ENCODE assay signal across 8 cellular contexts in genomic region chr22:50756949-50757491, GRCh38. TPM values are rescaled to one million over a fixed set of nuclear protein-coding genes. Genes with fewer than 3 reads are reported as not detected.
DNase-seq lines count a peak whose midpoint lies in the region; ATAC-seq, FAIRE-seq and TF ChIP-seq lines count a peak whose summit lies in the region.
"Not testable (repeated sequence)": the region's sequence is repeated elsewhere in the genome, so short reads cannot be mapped to it uniquely, and the experiment has no call there.

No MANE protein-coding gene starts in this region.

- not testable (repeated sequence) for TF ChIP-seq EP300 in GM12878 (IDR thresholded peaks at IDR 0.05; ENCODE audit: borderline replicate concordance in 1 of 2, control insufficient read depth in 1 of 2, low read depth in 2 of 2, low read length in 2 of 2)

- H3K9me3 Mint-ChIP-seq in natural killer cell treated with Interleukin-12 subunit alpha and Interleukin-12 subunit beta and Interleukin-15 and Interleukin-18, amount 100 ng/mL, for 72 hours = not testable (repeated sequence)

- DNase-seq in BJ (ENCODE audit: low read depth); GM12878 (ENCODE audit: low read depth, low spot score); Right ventricle myocardium superior; natural killer cell treated with Interleukin-12 subunit alpha and Interleukin-12 subunit beta and Interleukin-15 and Interleukin-18, amount 100 ng/mL, for 72 hours (ENCODE audit: low spot score): not testable (repeated sequence)
- DNase-seq in HUDEP-2 (lab: John Stamatoyannopoulos, UW; ENCODE audit: unreplicated experiment in 76 of 76) = peak in 61 of 76 experiments; percentile 10 to 73 (median 55)
- DNase-seq in activated CD4-positive, alpha-beta T cell treated with anti-CD3 and anti-CD28 coated beads, Interleukin-2, amount 50 U/mL, for 24 hours (ENCODE audit: low read depth in 1 of 2, low spot score in 1 of 2) = peak; percentile 22 to 35
- DNase-seq in stimulated activated CD8-positive, alpha-beta memory T cell treated with anti-CD3 and anti-CD28 coated beads, Interleukin-12 subunit alpha, Interleukin-12 subunit beta, amount 100 ng/mL, for 1 hour (ENCODE audit: low read depth) = peak; percentile 41

- H3K4me1 ChIP-seq in OCI-LY3 (ENCODE audit: low read length); GM12878 (ENCODE audit: control insufficient read depth, insufficient read depth, low read length): not testable (repeated sequence)

- not testable (repeated sequence) for TF ChIP-seq POLR2A in GM12878 (IDR thresholded peaks at IDR 0.05; ENCODE audit: low read depth, low read length)

- not testable (repeated sequence) for H3K27me3 ChIP-seq in BJ (ENCODE audit: control insufficient read depth, insufficient read depth, low read length); OCI-LY3 (ENCODE audit: low read depth, low read length); GM12878 (replicated peaks in 1 of 2; ENCODE audit: control insufficient read depth in 2 of 2, insufficient read depth in 2 of 2, low read length in 1 of 2)

- in situ Hi-C loops in GM12878 (cut with MboI) = not testable (repeated sequence)

- not testable (repeated sequence) for H3K36me3 Mint-ChIP-seq in natural killer cell treated with Interleukin-12 subunit alpha and Interleukin-12 subunit beta and Interleukin-15 and Interleukin-18, amount 100 ng/mL, for 72 hours

- not testable (repeated sequence) for FAIRE-seq in GM12878 (lab: Jason Lieb, UNC)

- 2% methylated on average over 24 of the region's 24 CpGs for WGBS in GM12878 (ENCODE audit: insufficient coverage, insufficient replicate concordance, low lambda C conversion rate, missing lambda C conversion rate)

- H4K20me1 ChIP-seq in OCI-LY3 (ENCODE audit: insufficient read depth, low read length); GM12878 (ENCODE audit: control insufficient read depth, insufficient read depth): not testable (repeated sequence)

- CTCF ChIA-PET in BJ (lab: Yijun Ruan, JAX) = interaction anchor here (1.6 kb wide), 1 partner anchor 26 kb away, joined by 6 read pairs; no protein-coding TSS in a partner anchor
- CTCF ChIA-PET in GM12878 (lab: Yijun Ruan, JAX) = interaction anchor here (1.1 to 1.5 kb wide), 2 partner anchors 24 to 25 kb away, joined by 3 read pairs; no protein-coding TSS in a partner anchor

- not testable (repeated sequence) for H3K36me3 ChIP-seq in BJ (ENCODE audit: control insufficient read depth, insufficient read depth, low read length); OCI-LY3 (replicated peaks; ENCODE audit: low read depth, low read length); GM12878 (ENCODE audit: control insufficient read depth in 2 of 2, insufficient read depth in 2 of 2, low read length in 1 of 2)

- H3K4me3 Mint-ChIP-seq in natural killer cell treated with Interleukin-12 subunit alpha and Interleukin-12 subunit beta and Interleukin-15 and Interleukin-18, amount 100 ng/mL, for 72 hours = peak overlapping the region; percentile 93

- H3K4me3 ChIP-seq in BJ (ENCODE audit: low read depth, low read length) = peak overlapping the region; percentile 45
- peak overlapping the region; percentile 69 for H3K4me3 ChIP-seq in OCI-LY3 (ENCODE audit: low read length)
- H3K4me3 ChIP-seq in GM12878 = peak overlapping the region; percentile 68

- H3K79me2 ChIP-seq in OCI-LY3 (ENCODE audit: low read length); GM12878 (ENCODE audit: control insufficient read depth, insufficient read depth, low read length): not testable (repeated sequence)

- H3K4me1 Mint-ChIP-seq in natural killer cell treated with Interleukin-12 subunit alpha and Interleukin-12 subunit beta and Interleukin-15 and Interleukin-18, amount 100 ng/mL, for 72 hours (ENCODE audit: low read depth in 2 of 2) = not testable (repeated sequence)

- not testable (repeated sequence) for H3K9ac ChIP-seq in OCI-LY3 (ENCODE audit: low read length); GM12878 (ENCODE audit: control insufficient read depth, insufficient read depth, low read length)

- intact Hi-C loops in GM12878 (cut with micrococcal nuclease; ENCODE audit: unreplicated experiment); Right ventricle myocardium superior (cut with DNase I): not testable (repeated sequence)

- not testable (repeated sequence) for H3K27ac ChIP-seq in OCI-LY3 (ENCODE audit: low read length); GM12878 (ENCODE audit: control insufficient read depth, insufficient read depth)

- not testable (repeated sequence) for H3K9me3 ChIP-seq in OCI-LY3 (ENCODE audit: insufficient read depth, low read length); GM12878 (replicated peaks; ENCODE audit: control insufficient read depth, insufficient read depth, low read length)

- TF ChIP-seq RAD21 in GM12878 (IDR thresholded peaks at IDR 0.05; ENCODE audit: insufficient read depth, low read depth, low read length) = not testable (repeated sequence)

- POLR2A ChIA-PET in BJ (lab: Charles Lee); GM12878 (lab: Charles Lee): not testable (repeated sequence)

- peak overlapping the region; percentile 19 to 47 for H3K27ac Mint-ChIP-seq in natural killer cell treated with Interleukin-12 subunit alpha and Interleukin-12 subunit beta and Interleukin-15 and Interleukin-18, amount 100 ng/mL, for 72 hours

- H3K4me2 ChIP-seq in OCI-LY3 (ENCODE audit: low read length) (peak overlapping the region; percentile 63), GM12878 (ENCODE audit: control insufficient read depth, insufficient read depth) (peak overlapping the region; percentile 77)

- SMC1A ChIA-PET in GM12878 (lab: Charles Lee; ENCODE audit: uncharacterized antibody, unreplicated experiment) = not testable (repeated sequence)

- H3K27me3 Mint-ChIP-seq in natural killer cell treated with Interleukin-12 subunit alpha and Interleukin-12 subunit beta and Interleukin-15 and Interleukin-18, amount 100 ng/mL, for 72 hours = not testable (repeated sequence)

- RAD21 ChIA-PET in GM12878 (lab: Charles Lee; ENCODE audit: unreplicated experiment) = not testable (repeated sequence)

- TF ChIP-seq CTCF in BJ (IDR thresholded peaks at IDR 0.05; ENCODE audit: insufficient read depth, low read depth, low read length) (peak; percentile 43), GM12878 (IDR thresholded peaks at IDR 0.05 in 2 of 3, conservative IDR thresholded peaks at IDR 0.05 in 1 of 3; ENCODE audit: control insufficient read depth in 2 of 3, extremely low read depth in 1 of 3, insufficient read depth in 1 of 3, low read depth in 3 of 3, low read length in 3 of 3) (peak in 2 of 3 experiments; percentile 8 to 28; a peak in 2 of 6 replicates)
- TF ChIP-seq CTCF in OCI-LY3 (IDR thresholded peaks at IDR 0.05; ENCODE audit: low read depth, low read length) = not testable (repeated sequence)

- H2AFZ ChIP-seq in OCI-LY3 (ENCODE audit: low read depth, low read length) = 0 out of 2 replicates have a peak overlapping the region, but pooled peaks have one; percentile 21
- H2AFZ ChIP-seq in GM12878 (ENCODE audit: control insufficient read depth, low read depth, low read length) = peak overlapping the region; percentile 67

- BruUV-seq in GM12878 (replicated peaks; lab: Mats Ljungman, UMichigan) = not testable (repeated sequence)

- ATAC-seq in GM12878 = not testable (repeated sequence)
- peak; percentile 38 for ATAC-seq in Right ventricle myocardium superior (ENCODE audit: poor library complexity)
- peak in 1 of 2 donors; percentile 52 for ATAC-seq in natural killer cell treated with Interleukin-12 subunit alpha and Interleukin-12 subunit beta and Interleukin-15 and Interleukin-18, amount 100 ng/mL, for 72 hours

RNA-seq across cellular contexts. Expression of gene ACR, which starts 19.0 kb away (rescaled TPM):
- 0.12 TPM in 1 of 2 replicates, not detected in the other for polyA plus RNA-seq in BJ (2011; rRNA removed)
- polyA minus RNA-seq in BJ (2011; rRNA and poly(A)+ RNA removed) = not detected in 2 replicates
- not detected in 2 replicates for total RNA-seq in GM12878 (2013; cell fraction: nucleolus; rRNA removed)
- not detected in 2 replicates for total RNA-seq in GM12878 (2014; rRNA removed)
- not detected in 2 replicates for total RNA-seq in GM12878 (2014; rRNA removed; fragmentation: Illumina TruSeq; extraction: Trizol)
- not detected in 2 replicates for total RNA-seq in GM12878 (2021)
- not detected for polyA plus RNA-seq in GM12878 (2011; ENCODE audit: low read depth)
- not detected in 2 replicates for polyA plus RNA-seq in GM12878 (2011; rRNA removed)
- polyA plus RNA-seq in GM12878 (2011; cell fraction: cytosol; rRNA removed) = not detected in 2 replicates
- not detected in 2 replicates for polyA plus RNA-seq in GM12878 (2011; cell fraction: nucleus; rRNA removed)
- not detected in 2 replicates for polyA plus RNA-seq in GM12878 (2012)
- polyA plus RNA-seq in GM12878 (2014; fragmentation: Illumina TruSeq; extraction: Trizol) = not detected in 2 replicates
- polyA plus RNA-seq in GM12878 (2014; fragmentation: Nextera tagmentation; extraction: Ambion mirVana) = not detected
- not detected in 2 replicates for polyA plus RNA-seq in GM12878 (2014; rRNA removed)
- polyA plus RNA-seq in GM12878 (2016; fragmentation: Nextera tagmentation; extraction: Ambion mirVana) = not detected
- not detected in 2 replicates for polyA minus RNA-seq in GM12878 (2011; rRNA and poly(A)+ RNA removed)
- not detected in 2 replicates for polyA minus RNA-seq in GM12878 (2011; cell fraction: cytosol; rRNA and poly(A)+ RNA removed)
- polyA minus RNA-seq in GM12878 (2011; cell fraction: nucleus; rRNA and poly(A)+ RNA removed) = not detected in 2 replicates
- total RNA-seq in Right ventricle myocardium superior = 0.43 TPM
- not detected for total RNA-seq in natural killer cell treated with Interleukin-12 subunit alpha and Interleukin-12 subunit beta and Interleukin-15 and Interleukin-18, amount 100 ng/mL, for 72 hours

RNA-seq across cellular contexts. Expression of gene RABL2B, which starts 26.4 kb away (rescaled TPM):
- polyA plus RNA-seq in BJ (2011; rRNA removed) = 32.5 and 41.6 TPM in 2 replicates
- 14.9 and 15.6 TPM in 2 replicates for polyA minus RNA-seq in BJ (2011; rRNA and poly(A)+ RNA removed)
- 49.7 and 52.3 TPM in 2 replicates for total RNA-seq in GM12878 (2013; cell fraction: nucleolus; rRNA removed)
- 9.8 and 13.8 TPM in 2 replicates for total RNA-seq in GM12878 (2014; rRNA removed)
- 8.9 and 9.0 TPM in 2 replicates for total RNA-seq in GM12878 (2014; rRNA removed; fragmentation: Illumina TruSeq; extraction: Trizol)
- total RNA-seq in GM12878 (2021) = 15.8 and 16.3 TPM in 2 replicates
- polyA plus RNA-seq in GM12878 (2011; ENCODE audit: low read depth) = 9.7 TPM
- 18.5 and 27.4 TPM in 2 replicates for polyA plus RNA-seq in GM12878 (2011; rRNA removed)
- 19.5 and 27.7 TPM in 2 replicates for polyA plus RNA-seq in GM12878 (2011; cell fraction: cytosol; rRNA removed)
- polyA plus RNA-seq in GM12878 (2011; cell fraction: nucleus; rRNA removed) = 58.0 and 66.6 TPM in 2 replicates
- 15.9 and 17.1 TPM in 2 replicates for polyA plus RNA-seq in GM12878 (2012)
- polyA plus RNA-seq in GM12878 (2014; fragmentation: Illumina TruSeq; extraction: Trizol) = 20.3 and 22.3 TPM in 2 replicates
- 1 to 10 TPM; 3.1 to 3.7 TPM for polyA plus RNA-seq in GM12878 (2014; fragmentation: Nextera tagmentation; extraction: Ambion mirVana)
- 20.4 and 24.7 TPM in 2 replicates for polyA plus RNA-seq in GM12878 (2014; rRNA removed)
- polyA plus RNA-seq in GM12878 (2016; fragmentation: Nextera tagmentation; extraction: Ambion mirVana) = 10 to 100 TPM; 13.9 to 15.0 TPM
- 17.3 and 22.2 TPM in 2 replicates for polyA minus RNA-seq in GM12878 (2011; rRNA and poly(A)+ RNA removed)
- polyA minus RNA-seq in GM12878 (2011; cell fraction: cytosol; rRNA and poly(A)+ RNA removed) = 6.7 and 8.3 TPM in 2 replicates
- polyA minus RNA-seq in GM12878 (2011; cell fraction: nucleus; rRNA and poly(A)+ RNA removed) = 15.0 and 20.7 TPM in 2 replicates
- 9.7 TPM for total RNA-seq in Right ventricle myocardium superior
- total RNA-seq in natural killer cell treated with Interleukin-12 subunit alpha and Interleukin-12 subunit beta and Interleukin-15 and Interleukin-18, amount 100 ng/mL, for 72 hours = 10 to 100 TPM; 15.7 to 26.1 TPM
